9 cellular contexts compared by ENCODE assay signal in genomic region chr1:58249729-58250586, GRCh38.
DNase-seq lines count a peak whose midpoint lies in the region; ATAC-seq and TF ChIP-seq lines count a peak whose summit lies in the region.
"Had no signal": no experiment of that assay in that cellular context is flagged by ENCODE, and none has a peak within 500 bp of the region (broad histone marks: within the 10 kb centered on the region; RNA-seq: fewer than 3 reads in every experiment).

No MANE protein-coding gene starts in this region.

- WGBS in spleen, 5 donors = 0 to 2% (median 1%) methylated on average over 46 to 82 of the region's 82 CpGs

- DNase-seq in NCI-H82 (lab: John Stamatoyannopoulos, UW) (peak; percentile 74), NCI-H82 treated with DMSO at 0.1 percent for 48 hours (lab: John Stamatoyannopoulos, UW; ENCODE audit: unreplicated experiment) (no peak), NCI-H1930 (lab: John Stamatoyannopoulos, UW) (peak; percentile 57 to 72), cardiac fibroblast (ENCODE audit: low read depth in 2 of 2) (peak; percentile 20 to 37), inferior parietal cortex (ENCODE audit: extremely low spot score) (peak; percentile 55), spleen (no peak), NK-92 (lab: John Stamatoyannopoulos, UW; ENCODE audit: unreplicated experiment) (no peak)

- H3K4me3 ChIP-seq in cardiac fibroblast (replicated peaks in 1 of 2; ENCODE audit: low read depth in 2 of 2, low read length in 2 of 2) = peak overlapping the region in 1 of 2 donors; percentile 21
- H3K4me3 ChIP-seq in spleen = peak overlapping the region in 7 of 8 donors; percentile 16 to 58 (median 28)
- H3K4me3 ChIP-seq: BLaER1 had no signal

- peaks cover 0 to 48% (median 30%) of the 10 kb centered on the region in 7 donors for H3K27me3 ChIP-seq in spleen (replicated peaks in 1 of 7)
- H3K27me3 ChIP-seq: BLaER1 had no signal

- no peak overlapping the region for H3K27ac ChIP-seq in spleen
- H3K27ac ChIP-seq: BLaER1 had no signal

- no peaks in the 10 kb centered on the region for H3K9me3 ChIP-seq in spleen

- TF ChIP-seq CTCF in cardiac fibroblast (IDR thresholded peaks at IDR 0.05; ENCODE audit: low read depth, low read length) = no peak
- no peak for TF ChIP-seq CTCF in spleen (IDR thresholded peaks at IDR 0.05 in 8 of 11, conservative IDR thresholded peaks at IDR 0.05 in 3 of 11)

- no peak for ATAC-seq in HG03460 (IDR thresholded peaks at IDR 0.05; ENCODE audit: unreplicated experiment)

- no peaks in the 10 kb centered on the region for H3K36me3 ChIP-seq in spleen
- H3K36me3 ChIP-seq: BLaER1 had no signal

- no peak for TF ChIP-seq POLR2A in spleen (IDR thresholded peaks at IDR 0.05)

- H3K4me1 ChIP-seq in spleen = peaks cover 4 to 37% (median 19%) of the 10 kb centered on the region in 6 donors
- H3K4me1 ChIP-seq: BLaER1 had no signal

- intact Hi-C loops in spleen (cut with DNase I; ENCODE audit: low total_unique reads) = no loop called here

Comparison
In these comparisons a context has a peak if more than half of its experiments do, and no peak if none do; other contexts are left out.
1. DNase-seq: peak in NCI-H82 (single experiment), NCI-H1930 (2 of 2), cardiac fibroblast (2 of 2) and inferior parietal cortex (single experiment); none in NCI-H82 treated with DMSO at 0.1 percent for 48 hours (single experiment), spleen (single experiment) and NK-92 (single experiment).